In genomic region chr2:222751238-222751637, GRCh38 we compare ENCODE assay signal across 26 cellular contexts.
A peak's percentile ranks its signal among the peaks of the same experiment; 100 is the strongest.
DNase-seq lines count a peak whose midpoint lies in the region; ATAC-seq and TF ChIP-seq lines count a peak whose summit lies in the region.
"Had no signal": no experiment of that assay in that cellular context is flagged by ENCODE, and none has a peak within 500 bp of the region (broad histone marks: within the 10 kb centered on the region; RNA-seq: fewer than 3 reads in every experiment).

No MANE protein-coding gene starts in this region.

- H3K27me3 ChIP-seq in GM23338 (ENCODE audit: insufficient read depth) (no peaks in the 10 kb centered on the region), neutrophil (peaks cover 15% of the 10 kb centered on the region), Caco-2 (replicated peaks; ENCODE audit: control insufficient read depth, insufficient read depth, low read length) (no peaks in the 10 kb centered on the region)
- H3K27me3 ChIP-seq: Peyer's patch, upper lobe of left lung had no signal

- H3K9me2 ChIP-seq in GM23338 (ENCODE audit: insufficient read depth), result no peaks in the 10 kb centered on the region
- H3K9me2 ChIP-seq: SK-N-SH had no signal

- H3K36me3 ChIP-seq in GM23338 (ENCODE audit: insufficient read depth) (no peaks in the 10 kb centered on the region), neutrophil (no peaks in the 10 kb centered on the region), Caco-2 (ENCODE audit: control insufficient read depth, insufficient read depth, low read length) (no peaks in the 10 kb centered on the region)
- H3K36me3 ChIP-seq: Peyer's patch, upper lobe of left lung had no signal

- H3K27ac Mint-ChIP-seq in GM23338 (no peak overlapping the region), Caco-2 (ENCODE audit: unreplicated experiment) (no peak overlapping the region)
- H3K27ac Mint-ChIP-seq: activated naive CD4-positive, alpha-beta T cell treated with anti-CD3 and anti-CD28 coated beads, Interleukin-2, amount 10 ng/mL, durations not matched to agents 7 days and 5 days; natural killer cell treated with Interleukin-12 subunit alpha and Interleukin-12 subunit beta and Interleukin-15 and Interleukin-18, amount 100 ng/mL, for 72 hours; stimulated activated naive CD8-positive, alpha-beta T cell treated with anti-CD3 and anti-CD28 coated beads, Interleukin-15, amount 100 ng/mL, for 72 hours had no signal

- no peak for TF ChIP-seq CTCF in GM23338 (conservative IDR thresholded peaks at IDR 0.05; ENCODE audit: low read depth in 2 of 2)
- no peak for TF ChIP-seq CTCF in neutrophil (IDR thresholded peaks at IDR 0.05)
- TF ChIP-seq CTCF in Caco-2 (IDR thresholded peaks at IDR 0.05; ENCODE audit: insufficient read depth in 1 of 2, low read depth in 1 of 2, low read length in 1 of 2, severe bottlenecking in 1 of 2, unreplicated experiment in 1 of 2), result no peak

- H3K27me3 Mint-ChIP-seq in GM23338 (ENCODE audit: insufficient read depth, low read depth, poor library complexity) (peaks cover 4% of the 10 kb centered on the region), Caco-2 (ENCODE audit: insufficient read depth, unreplicated experiment) (no peaks in the 10 kb centered on the region)
- H3K27me3 Mint-ChIP-seq: central memory CD8-positive, alpha-beta T cell had no signal

- DNase-seq in GM23338 (ENCODE audit: low spot score), result no peak
- DNase-seq in MV-4-11 (lab: John Stamatoyannopoulos, UW), result peak; percentile 94
- DNase-seq in SKM-1 treated with dmso at 0.1 percent for 144 hours (lab: John Stamatoyannopoulos, UW; ENCODE audit: unreplicated experiment), result peak; percentile 50
- no peak for DNase-seq in Caco-2
- DNase-seq: activated CD4-positive, alpha-beta T cell treated with anti-CD3 and anti-CD28 coated beads, Interleukin-2, amount 50 U/mL, for 48 hours; activated naive CD4-positive, alpha-beta T cell treated with anti-CD3 and anti-CD28 coated beads, Interleukin-2, amount 10 ng/mL, durations not matched to agents 7 days and 5 days; activated T-cell treated with anti-CD3 and anti-CD28 coated beads, Interleukin-2, amount 50 U/mL, for 1 hour; aorta; COR-L47; EL; erythroblast; left cardiac atrium; NCI-H1417 treated with DMSO at 0.1 percent for 48 hours; Peyer's patch; psoas muscle; stimulated activated CD4-positive, alpha-beta T cell treated with anti-CD3 and anti-CD28 coated beads, Interleukin-2, amount 100 ng/mL, for 48 hours; stimulated activated naive CD8-positive, alpha-beta T cell treated with anti-CD3 and anti-CD28 coated beads, Interleukin-15, amount 100 ng/mL, for 72 hours; upper lobe of left lung had no signal

- H3K27ac ChIP-seq in GM23338 (ENCODE audit: low read depth), result no peak overlapping the region
- H3K27ac ChIP-seq in neutrophil, result peak overlapping the region; percentile 4
- H3K27ac ChIP-seq: Peyer's patch, skin epidermis, upper lobe of left lung had no signal

- H3K4me3 Mint-ChIP-seq in GM23338, result no peak overlapping the region
- no peak overlapping the region for H3K4me3 Mint-ChIP-seq in Caco-2 (ENCODE audit: unreplicated experiment)
- H3K4me3 Mint-ChIP-seq: activated naive CD4-positive, alpha-beta T cell treated with anti-CD3 and anti-CD28 coated beads, Interleukin-2, amount 10 ng/mL, durations not matched to agents 7 days and 5 days; central memory CD8-positive, alpha-beta T cell; natural killer cell treated with Interleukin-12 subunit alpha and Interleukin-12 subunit beta and Interleukin-15 and Interleukin-18, amount 100 ng/mL, for 72 hours; stimulated activated naive CD8-positive, alpha-beta T cell treated with anti-CD3 and anti-CD28 coated beads, Interleukin-15, amount 100 ng/mL, for 72 hours had no signal

- H3K4me3 ChIP-seq in GM23338 (no peak overlapping the region), neutrophil (ENCODE audit: low read depth in 1 of 2, low read length in 1 of 2) (no peak overlapping the region), Caco-2 (ENCODE audit: low read depth, low read length) (no peak overlapping the region)
- H3K4me3 ChIP-seq: Peyer's patch, psoas muscle, skin epidermis, upper lobe of left lung had no signal

- CTCF ChIA-PET in Caco-2 (lab: Charles Lee), result no interaction called here

- H3K36me3 Mint-ChIP-seq in GM23338 (ENCODE audit: low read depth) (no peaks in the 10 kb centered on the region), Caco-2 (ENCODE audit: insufficient read depth, unreplicated experiment) (no peaks in the 10 kb centered on the region)
- H3K36me3 Mint-ChIP-seq: activated naive CD4-positive, alpha-beta T cell treated with anti-CD3 and anti-CD28 coated beads, Interleukin-2, amount 10 ng/mL, durations not matched to agents 7 days and 5 days; natural killer cell treated with Interleukin-12 subunit alpha and Interleukin-12 subunit beta and Interleukin-15 and Interleukin-18, amount 100 ng/mL, for 72 hours had no signal

- no peaks in the 10 kb centered on the region for H4K20me1 ChIP-seq in GM23338 (replicated peaks; ENCODE audit: insufficient read depth)

- H3K4me1 ChIP-seq in GM23338 (ENCODE audit: insufficient read depth) (peaks cover 35% of the 10 kb centered on the region), neutrophil (ENCODE audit: control insufficient read depth in 1 of 2, insufficient read depth in 1 of 2, low read depth in 1 of 2, low read length in 1 of 2) (peaks cover 5 to 8% of the 10 kb centered on the region in 2 experiments), Caco-2 (peaks cover 12% of the 10 kb centered on the region)

- POLR2A ChIA-PET in Caco-2 (lab: Charles Lee), result no interaction called here

- H3K9me3 Mint-ChIP-seq in GM23338 (no peaks in the 10 kb centered on the region), Caco-2 (ENCODE audit: unreplicated experiment) (no peaks in the 10 kb centered on the region)
- H3K9me3 Mint-ChIP-seq: activated naive CD4-positive, alpha-beta T cell treated with anti-CD3 and anti-CD28 coated beads, Interleukin-2, amount 10 ng/mL, durations not matched to agents 7 days and 5 days; central memory CD8-positive, alpha-beta T cell; natural killer cell treated with Interleukin-12 subunit alpha and Interleukin-12 subunit beta and Interleukin-15 and Interleukin-18, amount 100 ng/mL, for 72 hours; stimulated activated naive CD8-positive, alpha-beta T cell treated with anti-CD3 and anti-CD28 coated beads, Interleukin-15, amount 100 ng/mL, for 72 hours had no signal

- H3K9me3 ChIP-seq in neutrophil, result no peaks in the 10 kb centered on the region
- no peaks in the 10 kb centered on the region for H3K9me3 ChIP-seq in Caco-2
- H3K9me3 ChIP-seq: Peyer's patch, SK-N-SH, upper lobe of left lung had no signal

- H3K4me2 ChIP-seq in GM23338, result no peak overlapping the region
- H3K4me2 ChIP-seq: SK-N-SH had no signal

- H3F3A ChIP-seq in GM23338 (replicated peaks; ENCODE audit: low read depth), result no peaks in the 10 kb centered on the region

- H3K4me1 Mint-ChIP-seq in GM23338 (peaks cover 43% of the 10 kb centered on the region), Caco-2 (ENCODE audit: low read depth, unreplicated experiment) (peaks cover 15% of the 10 kb centered on the region)
- H3K4me1 Mint-ChIP-seq: central memory CD8-positive, alpha-beta T cell had no signal

- H2AFZ ChIP-seq in GM23338, result peak overlapping the region; percentile 48; the same call in 1 of the 2 replicates

- intact Hi-C loops in Caco-2 (cut with micrococcal nuclease; ENCODE audit: unreplicated experiment), result no loop called here

- BruUV-seq in Caco-2 (replicated peaks; lab: Mats Ljungman, UMichigan), result no TSS peak

- ATAC-seq in GM23338 (no peak), HG03439 (IDR thresholded peaks at IDR 0.05; ENCODE audit: unreplicated experiment) (no peak), GM19035 (IDR thresholded peaks at IDR 0.05; ENCODE audit: unreplicated experiment) (no peak), GM19395 (IDR thresholded peaks at IDR 0.05; ENCODE audit: unreplicated experiment) (no peak)
- ATAC-seq: left cardiac atrium; natural killer cell treated with Interleukin-12 subunit alpha and Interleukin-12 subunit beta and Interleukin-15 and Interleukin-18, amount 100 ng/mL, for 72 hours; psoas muscle; stimulated activated naive CD8-positive, alpha-beta T cell treated with anti-CD3 and anti-CD28 coated beads, Interleukin-15, amount 100 ng/mL, for 72 hours had no signal

- H3K79me2 ChIP-seq in GM23338 (replicated peaks; ENCODE audit: insufficient read depth), result no peaks in the 10 kb centered on the region

TF ChIP-seq in GM23338, 12 proteins besides CTCF, POLR2A, EP300 and RAD21 (continues in another document):
- TF ChIP-seq EZH2 (IDR thresholded peaks at IDR 0.05; ENCODE audit: low read depth, unreplicated experiment) (no peak), ETS1 (IDR thresholded peaks at IDR 0.05) (no peak), ZNF331 (CRISPR knock-in tag; IDR thresholded peaks at IDR 0.05; ENCODE audit: low read depth) (no peak), STAT1 (IDR thresholded peaks at IDR 0.05; ENCODE audit: unreplicated experiment) (no peak), CREB1 (CRISPR knock-in tag; IDR thresholded peaks at IDR 0.05; ENCODE audit: low read depth) (no peak)

Comparison
In these comparisons a context has a peak if more than half of its experiments do, and no peak if none do; other contexts are left out.
1. DNase-seq: peak in MV-4-11 (single experiment) and SKM-1 treated with dmso at 0.1 percent for 144 hours (single experiment); none in GM23338 (single experiment) and Caco-2 (0 of 2).